ENCODE assay signal across 12 cellular contexts in genomic region chr19:55620410-55620809, GRCh38. TPM values are rescaled to one million over a fixed set of nuclear protein-coding genes. Genes with fewer than 3 reads are reported as not detected.
DNase-seq lines count a peak whose midpoint lies in the region; ATAC-seq and TF ChIP-seq lines count a peak whose summit lies in the region.
"Had no signal": no experiment of that assay in that cellular context is flagged by ENCODE, and none has a peak within 500 bp of the region (broad histone marks: within the 10 kb centered on the region; RNA-seq: fewer than 3 reads in every experiment).

No MANE protein-coding gene starts in this region.

- H3K36me3 ChIP-seq in upper lobe of right lung = peaks cover 23% of the 10 kb centered on the region

- H3K27me3 ChIP-seq in upper lobe of right lung = no peaks in the 10 kb centered on the region
- H3K27me3 ChIP-seq: body of pancreas, heart left ventricle had no signal

- H3K4me1 ChIP-seq in upper lobe of right lung = peaks cover 30% of the 10 kb centered on the region

- no peaks in the 10 kb centered on the region for H3K36me3 Mint-ChIP-seq in natural killer cell
- H3K36me3 Mint-ChIP-seq in natural killer cell treated with Interleukin-12 subunit alpha and Interleukin-12 subunit beta and Interleukin-15 and Interleukin-18, amount 100 ng/mL, for 72 hours = peaks cover 4% of the 10 kb centered on the region

- no peak overlapping the region for H3K4me3 Mint-ChIP-seq in natural killer cell
- no peak overlapping the region for H3K4me3 Mint-ChIP-seq in natural killer cell treated with Interleukin-12 subunit alpha and Interleukin-12 subunit beta and Interleukin-15 and Interleukin-18, amount 100 ng/mL, for 72 hours

- peak overlapping the region; percentile 31 for H3K27ac ChIP-seq in upper lobe of right lung
- no peak overlapping the region for H3K27ac ChIP-seq in caudate nucleus (ENCODE audit: low read depth, low read length)
- H3K27ac ChIP-seq: body of pancreas, heart left ventricle had no signal

- H3K9me3 Mint-ChIP-seq in natural killer cell = no peaks in the 10 kb centered on the region
- H3K9me3 Mint-ChIP-seq in natural killer cell treated with Interleukin-12 subunit alpha and Interleukin-12 subunit beta and Interleukin-15 and Interleukin-18, amount 100 ng/mL, for 72 hours = no peaks in the 10 kb centered on the region

- peaks cover 14 to 31% of the 10 kb centered on the region in 2 donors for H3K4me1 Mint-ChIP-seq in natural killer cell
- H3K4me1 Mint-ChIP-seq in natural killer cell treated with Interleukin-12 subunit alpha and Interleukin-12 subunit beta and Interleukin-15 and Interleukin-18, amount 100 ng/mL, for 72 hours (ENCODE audit: low read depth in 2 of 2) = peaks cover 28 to 32% of the 10 kb centered on the region in 2 donors

- H3K4me3 ChIP-seq in upper lobe of right lung = no peak overlapping the region
- H3K4me3 ChIP-seq: body of pancreas, heart left ventricle had no signal

- no peak for ATAC-seq in natural killer cell
- ATAC-seq in natural killer cell treated with Interleukin-12 subunit alpha and Interleukin-12 subunit beta and Interleukin-15 and Interleukin-18, amount 100 ng/mL, for 72 hours = no peak
- no peak for ATAC-seq in upper lobe of right lung
- ATAC-seq: body of pancreas, heart left ventricle, left lobe of liver had no signal

- intact Hi-C loops in natural killer cell (cut with micrococcal nuclease) (no loop called here), upper lobe of right lung (cut with DNase I) (no loop called here)

- DNase-seq in natural killer cell = no peak
- no peak for DNase-seq in natural killer cell treated with Interleukin-12 subunit alpha and Interleukin-12 subunit beta and Interleukin-15 and Interleukin-18, amount 100 ng/mL, for 72 hours (ENCODE audit: low spot score)
- DNase-seq in SKM-1 treated with dmso at 0.1 percent for 144 hours (lab: John Stamatoyannopoulos, UW; ENCODE audit: unreplicated experiment) = peak; percentile 70
- DNase-seq in effector CD8-positive, alpha-beta T cell (lab: John Stamatoyannopoulos, UW) = peak; percentile 18
- DNase-seq in upper lobe of right lung = no peak
- DNase-seq in NK-92 (lab: John Stamatoyannopoulos, UW; ENCODE audit: unreplicated experiment) = no peak
- no peak for DNase-seq in mucosa of gallbladder (ENCODE audit: low spot score)
- DNase-seq in caudate nucleus (lab: John Stamatoyannopoulos, UW) = no peak
- DNase-seq: body of pancreas, T1000 had no signal

- TF ChIP-seq CTCF in natural killer cell (IDR thresholded peaks at IDR 0.05) (no peak), upper lobe of right lung (IDR thresholded peaks at IDR 0.05) (no peak)

- peak overlapping the region; percentile 18 to 41 for H3K27ac Mint-ChIP-seq in natural killer cell
- peak overlapping the region in 1 of 2 donors; percentile 36 for H3K27ac Mint-ChIP-seq in natural killer cell treated with Interleukin-12 subunit alpha and Interleukin-12 subunit beta and Interleukin-15 and Interleukin-18, amount 100 ng/mL, for 72 hours

- H3K27me3 Mint-ChIP-seq in natural killer cell (ENCODE audit: low read depth in 2 of 2) = no peaks in the 10 kb centered on the region
- H3K27me3 Mint-ChIP-seq in natural killer cell treated with Interleukin-12 subunit alpha and Interleukin-12 subunit beta and Interleukin-15 and Interleukin-18, amount 100 ng/mL, for 72 hours = no peaks in the 10 kb centered on the region

- no peaks in the 10 kb centered on the region for H3K9me3 ChIP-seq in upper lobe of right lung
- H3K9me3 ChIP-seq: body of pancreas, heart left ventricle had no signal

RNA-seq across cellular contexts. Expression of gene ZNF784, which starts 4.0 kb away (rescaled TPM):
- total RNA-seq in natural killer cell (1 to 10 TPM; 6.4 to 7.9 (median 7.1) TPM), upper lobe of right lung (9.7 TPM), mucosa of gallbladder (13.0 TPM)
- 1 to 10 TPM; 2.6 to 4.5 TPM for total RNA-seq in natural killer cell treated with Interleukin-12 subunit alpha and Interleukin-12 subunit beta and Interleukin-15 and Interleukin-18, amount 100 ng/mL, for 72 hours

RNA-seq across cellular contexts. Expression of gene ZNF865, which starts 15.0 kb away (rescaled TPM):
- total RNA-seq in natural killer cell (10 to 100 TPM; 18.5 to 22.1 (median 20.9) TPM), upper lobe of right lung (18.4 TPM), mucosa of gallbladder (21.6 TPM)
- total RNA-seq in natural killer cell treated with Interleukin-12 subunit alpha and Interleukin-12 subunit beta and Interleukin-15 and Interleukin-18, amount 100 ng/mL, for 72 hours = 10 to 100 TPM; 15.4 to 20.7 TPM

RNA-seq across cellular contexts. Expression of gene ZNF524, which starts 20.3 kb away (rescaled TPM):
- total RNA-seq in natural killer cell (10 to 100 TPM in 2 of 3 donors, 1 to 10 TPM in 1; 9.2 to 12.6 (median 12.5) TPM), upper lobe of right lung (28.6 TPM), mucosa of gallbladder (37.8 TPM)
- total RNA-seq in natural killer cell treated with Interleukin-12 subunit alpha and Interleukin-12 subunit beta and Interleukin-15 and Interleukin-18, amount 100 ng/mL, for 72 hours = 10 to 100 TPM; 10.6 to 14.7 TPM

RNA-seq across cellular contexts. Expression of gene ZNF580, which starts 20.4 kb away (rescaled TPM):
- 10 to 100 TPM; 38.0 to 46.0 (median 40.0) TPM for total RNA-seq in natural killer cell
- total RNA-seq in natural killer cell treated with Interleukin-12 subunit alpha and Interleukin-12 subunit beta and Interleukin-15 and Interleukin-18, amount 100 ng/mL, for 72 hours = 10 to 100 TPM; 35.7 to 39.5 TPM
- 30.7 TPM for total RNA-seq in upper lobe of right lung
- 47.3 TPM for total RNA-seq in mucosa of gallbladder

RNA-seq across cellular contexts. Expression of gene FIZ1, which starts 21.1 kb away (rescaled TPM):
- total RNA-seq in natural killer cell = 10 to 100 TPM in 2 of 3 donors, 1 to 10 TPM in 1; 8.5 to 18.2 (median 10.3) TPM
- 10 to 100 TPM; 11.8 to 15.8 TPM for total RNA-seq in natural killer cell treated with Interleukin-12 subunit alpha and Interleukin-12 subunit beta and Interleukin-15 and Interleukin-18, amount 100 ng/mL, for 72 hours
- total RNA-seq in upper lobe of right lung = 14.9 TPM
- total RNA-seq in mucosa of gallbladder = 22.7 TPM

Comparison
In these comparisons a context has a peak if more than half of its experiments do, and no peak if none do; other contexts are left out.
1. DNase-seq: peak in SKM-1 treated with dmso at 0.1 percent for 144 hours (single experiment) and effector CD8-positive, alpha-beta T cell (single experiment); none in natural killer cell (single experiment), natural killer cell treated with Interleukin-12 subunit alpha and Interleukin-12 subunit beta and Interleukin-15 and Interleukin-18, amount 100 ng/mL, for 72 hours (single experiment), upper lobe of right lung (single experiment), NK-92 (single experiment), mucosa of gallbladder (single experiment) and caudate nucleus (0 of 61).